ENCODE assay signal across 22 cellular contexts in genomic region chr7:85341973-85342372, GRCh38.
"Had no signal": no experiment of that assay in that cellular context is flagged by ENCODE, and none has a peak within 500 bp of the region (broad histone marks: within the 10 kb centered on the region; RNA-seq: fewer than 3 reads in every experiment).

No MANE protein-coding gene starts in this region.

- H3K9ac ChIP-seq: KMS-11 had no signal

- DNase-seq: activated CD4-positive, alpha-beta T cell treated with anti-CD3 and anti-CD28 coated beads, Interleukin-2, amount 10 ng/mL, durations not matched to agents 24 days and 14 days; activated CD4-positive, alpha-beta T cell treated with anti-CD3 and anti-CD28 coated beads, Interleukin-2, amount 50 U/mL, for 4 hours; activated CD8-positive, alpha-beta T cell treated with anti-CD3 and anti-CD28 coated beads for 36 hours; activated gamma-delta T cell; activated naive CD4-positive, alpha-beta T cell treated with Interleukin-2 at 50 U/mL for 16 hours; activated naive CD8-positive, alpha-beta T cell treated with anti-CD3 and anti-CD28 coated beads, Interleukin-2, amount 10 ng/mL, durations not matched to agents 7 days and 5 days; activated T-cell treated with anti-CD3 and anti-CD28 coated beads, Interleukin-2, amount 50 U/mL, for 1 hour; adrenal gland; body of pancreas; central memory CD4-positive, alpha-beta T cell; NCI-H1105; NCI-H1417 treated with DMSO at 0.1 percent for 48 hours; NCI-H187 treated with DMSO at 0.1 percent for 48 hours; NCI-H2081; NCI-H345; NCI-H524 treated with DMSO at 0.1 percent for 48 hours; NK-92 treated with Interleukin-12 subunit alpha and Interleukin-12 subunit beta, amount 100 ng/mL, for 24 hours; PC-3; SIG-M5 had no signal

- H3K9me3 ChIP-seq: adrenal gland, body of pancreas had no signal

- H3K4me3 ChIP-seq: adrenal gland, body of pancreas had no signal

- H3K27me3 ChIP-seq: adrenal gland, body of pancreas had no signal

- H3K4me2 ChIP-seq: KMS-11 had no signal

- H3K36me3 ChIP-seq: adrenal gland had no signal

- H3K27ac ChIP-seq: adrenal gland, body of pancreas, KMS-11, RWPE1 had no signal

- H3K4me1 ChIP-seq: adrenal gland, body of pancreas had no signal

- ATAC-seq: activated CD8-positive, alpha-beta T cell treated with anti-CD3 and anti-CD28 coated beads for 36 hours; body of pancreas; PC-3; Right ventricle myocardium inferior had no signal
